In genomic region chr16:10878328-10878643, GRCh38 we compare ENCODE assay signal across 8 cellular contexts. TPM values are rescaled to one million over a fixed set of nuclear protein-coding genes. Genes with fewer than 3 reads are reported as not detected.
DNase-seq lines count a peak whose midpoint lies in the region; ATAC-seq and TF ChIP-seq lines count a peak whose summit lies in the region.

No MANE protein-coding gene starts in this region.

- no peaks in the 10 kb centered on the region for H3K79me1 ChIP-seq in IMR-90 (ENCODE audit: low read depth in 1 of 2, low read length in 2 of 2)

- no peak for TF ChIP-seq POLR2A in IMR-90 (IDR thresholded peaks at IDR 0.05; ENCODE audit: low read depth, low read length)

- peak overlapping the region; percentile 80; the same call in 1 of the 2 replicates for H3K4me2 ChIP-seq in IMR-90 (ENCODE audit: low read depth, low read length)

- TF ChIP-seq CTCF in GM12864 (IDR thresholded peaks at IDR 0.05; ENCODE audit: low read depth, low read length, missing control alignments) (no peak), IMR-90 (conservative IDR thresholded peaks at IDR 0.05; ENCODE audit: low read depth, low read length) (no peak), dorsolateral prefrontal cortex (IDR thresholded peaks at IDR 0.05 in 54 of 56, conservative IDR thresholded peaks at IDR 0.05 in 2 of 56; ENCODE audit: low read depth in 1 of 56, partially characterized antibody in 56 of 56) (no peak)

- POLR2A ChIA-PET in IMR-90 (lab: Charles Lee; ENCODE audit: unreplicated experiment): no interaction called here

- no peak overlapping the region for H2BK20ac ChIP-seq in IMR-90 (ENCODE audit: low read depth, low read length)

- no TSS peak for BruUV-seq in IMR-90 (replicated peaks; lab: Mats Ljungman, UMichigan)

- no peaks in the 10 kb centered on the region for H3K9me1 ChIP-seq in IMR-90 (ENCODE audit: insufficient read depth, low read length)

- no peak overlapping the region for H3K14ac ChIP-seq in IMR-90 (replicated peaks; ENCODE audit: low read depth, low read length)

- H3K9ac ChIP-seq in IMR-90 (ENCODE audit: low read depth, low read length): no peak overlapping the region

- no peak overlapping the region for H2AK9ac ChIP-seq in IMR-90 (replicated peaks; ENCODE audit: low read depth, low read length, poor library complexity)

- H2AFZ ChIP-seq in IMR-90 (replicated peaks; ENCODE audit: low read length, poor library complexity): peak overlapping the region; percentile 78

- H3K27ac ChIP-seq in IMR-90 (ENCODE audit: insufficient read depth, low read length) (no peak overlapping the region), dorsolateral prefrontal cortex (peak overlapping the region in 3 of 59 donors; percentile 4 to 61 (median 14))

- no peak overlapping the region for H4K8ac ChIP-seq in IMR-90 (ENCODE audit: low read depth in 2 of 2, low read length in 2 of 2)

- H3K9me3 ChIP-seq in IMR-90 (ENCODE audit: control insufficient read depth, insufficient read depth, low read length): no peaks in the 10 kb centered on the region

- H3K4me3 ChIP-seq in GM12864 (ENCODE audit: low read depth, low read length) (peak overlapping the region; percentile 88), IMR-90 (ENCODE audit: insufficient read depth, low read depth, low read length) (peak overlapping the region; percentile 51), dorsolateral prefrontal cortex (peak overlapping the region; percentile 38 to 73 (median 58))

- no peaks in the 10 kb centered on the region for H3K36me3 ChIP-seq in IMR-90 (ENCODE audit: control insufficient read depth, insufficient read depth, low read length)

- no peak for DNase-seq in GM12864 (ENCODE audit: low read depth)
- no peak for DNase-seq in IMR-90
- DNase-seq in dorsolateral prefrontal cortex: no peak
- DNase-seq in posterior vena cava (ENCODE audit: low spot score): peak; percentile 22
- DNase-seq in hepatic stellate cell (ENCODE audit: low spot score): no peak
- DNase-seq in NCI-H774 (lab: John Stamatoyannopoulos, UW): no peak

- no CpG with 5 or more reads among the region's 4 CpGs for WGBS in IMR-90 (ENCODE audit: extremely low coverage in 2 of 2, insufficient read length in 1 of 2), 2 experiments

- H4K20me1 ChIP-seq in IMR-90 (ENCODE audit: insufficient read depth, low read length): no peaks in the 10 kb centered on the region

- TF ChIP-seq RAD21 in IMR-90 (IDR thresholded peaks at IDR 0.05; ENCODE audit: low read length): no peak

- no peaks in the 10 kb centered on the region for H3K4me1 ChIP-seq in IMR-90 (ENCODE audit: control insufficient read depth, insufficient read depth, low read length)

- H2AK5ac ChIP-seq in IMR-90 (ENCODE audit: low read depth, low read length): no peak overlapping the region

- in situ Hi-C loops in IMR-90 (cut with MboI; ENCODE audit: low sequenced_read_pairs): no loop called here

- no peak overlapping the region for H4K5ac ChIP-seq in IMR-90 (ENCODE audit: low read depth, low read length)

- dilution Hi-C loops in IMR-90 (cut with HindIII; ENCODE audit: low sequenced_read_pairs, unreplicated experiment): no loop called here

- intact Hi-C loops in IMR-90 (cut with micrococcal nuclease) (no loop called here), dorsolateral prefrontal cortex (cut with DNase I) (no loop called here), posterior vena cava (cut with DNase I) (no loop called here)

- no peak overlapping the region for H2BK5ac ChIP-seq in IMR-90 (ENCODE audit: low read depth, low read length, poor library complexity, severe bottlenecking)

- H3K18ac ChIP-seq in IMR-90 (ENCODE audit: low read depth, low read length): no peak overlapping the region

- H3K4ac ChIP-seq in IMR-90 (ENCODE audit: low read depth, low read length): no peak overlapping the region

- H2BK120ac ChIP-seq in IMR-90 (ENCODE audit: low read depth, low read length): no peak overlapping the region

- H3K56ac ChIP-seq in IMR-90 (ENCODE audit: extremely low read depth, insufficient read depth, low read length): no peak overlapping the region

- ATAC-seq in IMR-90 (ENCODE audit: low read depth) (no peak), GM21423 (IDR thresholded peaks at IDR 0.05; ENCODE audit: unreplicated experiment) (no peak), HG03045 (IDR thresholded peaks at IDR 0.05; ENCODE audit: unreplicated experiment) (no peak)

- H4K91ac ChIP-seq in IMR-90 (ENCODE audit: insufficient read depth, low read depth, low read length): no peak overlapping the region

- no peak overlapping the region for H3K23ac ChIP-seq in IMR-90 (ENCODE audit: low read depth, low read length)

- H2BK15ac ChIP-seq in IMR-90 (ENCODE audit: low read depth, low read length): no peak overlapping the region

- CTCF ChIA-PET in IMR-90 (lab: Yijun Ruan, JAX): no interaction called here

- H3K27me3 ChIP-seq in IMR-90 (ENCODE audit: control insufficient read depth, insufficient read depth, low read length): peaks cover 47% of the 10 kb centered on the region
- H3K27me3 ChIP-seq in dorsolateral prefrontal cortex: peaks cover 0 to 48% (median 3%) of the 10 kb centered on the region in 45 donors

TF ChIP-seq in IMR-90, 13 proteins besides CTCF, POLR2A, EP300 and RAD21:
- TF ChIP-seq FOS (IDR thresholded peaks at IDR 0.05; ENCODE audit: low read depth, low read length): no peak

RNA-seq across cellular contexts. Expression of gene CIITA, which starts 1.3 kb away (rescaled TPM):
- not detected in 2 replicates for total RNA-seq in IMR-90 (2012; rRNA removed)
- 0.04 and 0.10 TPM in 2 replicates for polyA plus RNA-seq in IMR-90 (2012; rRNA removed)
- polyA plus RNA-seq in IMR-90 (2012; cell fraction: cytosol; rRNA removed): 0.03 and 0.11 TPM in 2 replicates
- 0.29 and 0.36 TPM in 2 replicates for polyA plus RNA-seq in IMR-90 (2012; cell fraction: nucleus; rRNA removed; ENCODE audit: low replicate concordance)
- 10 to 100 TPM in 45 of 120 experiments, 1 to 10 TPM in 75; 2.8 to 32.5 (median 9.1) TPM for total RNA-seq in dorsolateral prefrontal cortex
- 10 to 100 TPM; 10.0 to 11.9 TPM for total RNA-seq in posterior vena cava

RNA-seq across cellular contexts. Expression of gene TVP23A, which starts 59.7 kb away (rescaled TPM):
- total RNA-seq in IMR-90 (2012; rRNA removed): not detected in 2 replicates
- not detected in 2 replicates for polyA plus RNA-seq in IMR-90 (2012; rRNA removed)
- polyA plus RNA-seq in IMR-90 (2012; cell fraction: cytosol; rRNA removed): not detected in 2 replicates
- not detected in 2 replicates for polyA plus RNA-seq in IMR-90 (2012; cell fraction: nucleus; rRNA removed; ENCODE audit: low replicate concordance)
- 10 to 100 TPM in 119 of 120 experiments, 1 to 10 TPM in 1; 9.8 to 34.1 (median 21.6) TPM for total RNA-seq in dorsolateral prefrontal cortex
- 1 to 10 TPM; 2.1 to 3.7 TPM for total RNA-seq in posterior vena cava
